Comparison of ENCODE assay signal across 21 cellular contexts in the genomic region with DNA sequence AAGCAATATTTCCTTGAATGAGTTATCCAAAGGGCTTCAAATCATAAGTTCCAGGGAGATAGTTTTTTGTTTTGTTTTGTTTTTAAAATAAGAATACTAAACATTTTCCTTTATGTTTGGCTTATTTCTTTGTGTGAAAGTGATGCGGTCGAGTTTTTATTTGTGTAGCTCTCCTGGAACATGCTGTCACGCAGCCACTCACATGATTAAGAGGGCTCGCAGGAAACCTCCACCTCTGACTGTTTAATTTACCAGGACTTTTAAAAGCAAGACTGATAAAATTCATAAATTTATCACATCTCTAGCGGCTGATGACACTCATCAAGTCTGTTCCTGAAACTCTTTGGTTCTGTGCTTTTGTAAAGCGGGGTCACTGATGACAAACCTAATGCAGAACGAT. TPM values are rescaled to one million over a fixed set of nuclear protein-coding genes. Genes with fewer than 3 reads are reported as not detected.
"Had no signal": no experiment of that assay in that cellular context is flagged by ENCODE, and none has a peak within 500 bp of the region (broad histone marks: within the 10 kb centered on the region; RNA-seq: fewer than 3 reads in every experiment).

No MANE protein-coding gene starts in this region.

- H3K9me3 ChIP-seq: MG63, SJSA1 had no signal

- H3K4me1 ChIP-seq: SJSA1 had no signal

- H3K27ac ChIP-seq: RWPE1, SJSA1, SK-N-MC had no signal

- H3K27me3 ChIP-seq: MG63, SJSA1 had no signal

- H3K4me3 ChIP-seq: MG63, SJSA1, SK-N-MC had no signal

- DNase-seq: Karpas-422, KG1, MG63, NCI-H1092, NCI-H1105 treated with DMSO at 0.1 percent for 48 hours, NCI-H1417 treated with DMSO at 0.1 percent for 48 hours, NCI-H146, NCI-H1694 treated with DMSO at 0.1 percent for 48 hours, NCI-H1930, NCI-H2081, NCI-H2107, NCI-H2227 treated with DMSO at 0.1 percent for 48 hours, NCI-H524, NCI-H526 treated with DMSO at 0.1 percent for 48 hours, NCI-H774, SIG-M5 had no signal

- H3K36me3 ChIP-seq: MG63, SJSA1 had no signal

RNA-seq across cellular contexts. Expression of a gene that starts 48.9 kb away (rescaled TPM):
- total RNA-seq: HT-29, NCI-H460, SJSA1 had no signal
